4 cellular contexts compared by ENCODE assay signal in the genomic region with DNA sequence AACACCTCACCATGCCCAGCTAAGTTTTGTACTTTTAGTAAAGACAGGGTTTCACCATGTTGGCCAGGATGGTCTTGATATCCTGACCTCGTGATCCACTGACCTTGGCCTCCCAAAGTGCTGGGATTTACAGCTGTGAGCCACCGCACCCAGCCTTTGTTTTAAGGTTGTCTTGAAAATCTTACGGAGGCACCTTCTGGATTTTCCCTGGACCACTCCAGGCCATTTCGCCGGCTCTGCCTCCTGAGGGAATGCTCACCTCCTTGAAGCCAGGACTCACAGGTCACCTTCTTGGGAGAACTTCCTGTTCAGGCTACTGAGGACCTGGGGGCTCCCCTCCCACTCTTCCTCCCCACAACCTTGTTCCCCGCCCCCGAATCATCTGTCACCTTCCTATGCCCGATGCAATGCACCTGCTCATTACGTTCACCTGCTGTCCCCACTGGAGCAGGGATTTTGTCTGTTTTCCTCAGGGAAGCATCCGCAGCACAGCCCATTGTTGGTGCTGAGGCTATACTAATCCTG. TPM values are rescaled to one million over a fixed set of nuclear protein-coding genes. Genes with fewer than 3 reads are reported as not detected.
"Had no signal": no experiment of that assay in that cellular context is flagged by ENCODE, and none has a peak within 500 bp of the region (broad histone marks: within the 10 kb centered on the region; RNA-seq: fewer than 3 reads in every experiment).

No MANE protein-coding gene starts in this region.

- DNase-seq: GDM1, GF-D8 had no signal

RNA-seq across cellular contexts. Expression of a gene that starts 19.4 kb away (rescaled TPM):
- total RNA-seq: G401, GM12878 had no signal

RNA-seq across cellular contexts. Expression of a gene that starts 24.2 kb away (rescaled TPM):
- total RNA-seq: GM12878 had no signal
